1 cellular context compared by ENCODE assay signal in genomic region chr6:44470106-44470446, GRCh38.
TF ChIP-seq lines count a peak whose summit lies in the region.

No MANE protein-coding gene starts in this region.

TF ChIP-seq in GM23338, 12 proteins besides CTCF, POLR2A, EP300 and RAD21 (continued from another document):
- TF ChIP-seq ZNF331 (CRISPR knock-in tag; IDR thresholded peaks at IDR 0.05; ENCODE audit: low read depth): no peak
